In the genomic region with DNA sequence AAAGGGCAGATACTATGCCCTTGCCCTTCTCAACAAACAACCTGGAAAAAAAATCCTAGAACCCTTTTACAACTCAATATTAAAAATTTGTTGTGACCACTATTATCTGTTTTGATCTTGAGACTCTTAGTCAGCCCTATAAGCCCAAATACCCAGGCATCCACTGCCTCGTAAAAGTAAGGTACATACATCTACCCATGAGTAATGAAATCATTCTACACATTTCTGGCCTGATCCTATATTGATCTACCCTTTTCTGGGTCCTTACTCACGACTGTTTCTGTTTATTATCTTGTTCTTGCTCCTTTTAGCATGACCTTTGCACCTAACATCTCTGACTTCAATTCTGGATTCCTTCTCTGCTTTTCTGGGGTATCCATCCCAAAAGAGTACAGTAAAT, we compare ENCODE assay signal across 21 cellular contexts. TPM values are rescaled to one million over a fixed set of nuclear protein-coding genes. Genes with fewer than 3 reads are reported as not detected.
DNase-seq lines count a peak whose midpoint lies in the region; ATAC-seq, FAIRE-seq and TF ChIP-seq lines count a peak whose summit lies in the region.
"Had no signal": no experiment of that assay in that cellular context is flagged by ENCODE, and none has a peak within 500 bp of the region (broad histone marks: within the 10 kb centered on the region; RNA-seq: fewer than 3 reads in every experiment).

No MANE protein-coding gene starts in this region.

- no peak overlapping the region for H2AK5ac ChIP-seq in mesendoderm (ENCODE audit: low read length)

- POLR2A ChIA-PET in PC-9 (lab: Charles Lee; ENCODE audit: unreplicated experiment): no interaction called here

- H3K27ac Mint-ChIP-seq in T-helper 17 cell: no peak overlapping the region
- H3K27ac Mint-ChIP-seq: B cell; CD8-positive, alpha-beta T cell; HFFc6 had no signal

- peaks cover 30% of the 10 kb centered on the region for H3F3A ChIP-seq in PC-9 (ENCODE audit: insufficient read depth, low read depth)

- H3K27ac ChIP-seq in PC-9 (no peak overlapping the region), keratinocyte (ENCODE audit: control insufficient read depth, insufficient read depth, low read length) (no peak overlapping the region), mesendoderm (ENCODE audit: low read depth, low read length) (no peak overlapping the region)
- H3K27ac ChIP-seq: BLaER1 treated with 17β-estradiol and CSF1 and Interleukin-3, amounts not matched to agents 10 nM and 100 nM; GM23248 had no signal

- peak; percentile 44 for FAIRE-seq in keratinocyte (lab: Jason Lieb, UNC)
- FAIRE-seq: G401.6, GM12891, GM19239 had no signal

- H3K4me1 ChIP-seq in PC-9 (replicated peaks; ENCODE audit: insufficient read depth): peaks cover 50% of the 10 kb centered on the region
- H3K4me1 ChIP-seq in keratinocyte (ENCODE audit: control insufficient read depth, extremely low read depth, insufficient read depth, low read length): peaks cover 22% of the 10 kb centered on the region
- no peaks in the 10 kb centered on the region for H3K4me1 ChIP-seq in mesendoderm (ENCODE audit: control insufficient read depth, low read depth, low read length)

- dilution Hi-C loops in keratinocyte (cut with MboI; ENCODE audit: extremely low pct_ligation_motif_present, low sequenced_read_pairs): no loop called here

- no peak overlapping the region for H2BK5ac ChIP-seq in mesendoderm (ENCODE audit: low read length)

- no peaks in the 10 kb centered on the region for H3K4me1 Mint-ChIP-seq in T-helper 17 cell
- H3K4me1 Mint-ChIP-seq: B cell had no signal

- H3K23ac ChIP-seq in mesendoderm (ENCODE audit: low read length): no peak overlapping the region

- no peaks in the 10 kb centered on the region for H3K27me3 Mint-ChIP-seq in T-helper 17 cell

- H3K18ac ChIP-seq in mesendoderm (ENCODE audit: low read length): no peak overlapping the region

- H2BK120ac ChIP-seq in mesendoderm (ENCODE audit: low read depth, low read length): no peak overlapping the region

- H3K4me3 Mint-ChIP-seq in T-helper 17 cell: no peak overlapping the region
- H3K4me3 Mint-ChIP-seq: B cell; CD8-positive, alpha-beta T cell; HFFc6 had no signal

- no peak overlapping the region for H4K5ac ChIP-seq in mesendoderm (ENCODE audit: low read length)

- no peak for TF ChIP-seq CTCF in PC-9 (conservative IDR thresholded peaks at IDR 0.05)
- no peak for TF ChIP-seq CTCF in keratinocyte (optimal IDR thresholded peaks at IDR 0.05 in 1 of 3, IDR thresholded peaks at IDR 0.05 in 1 of 3, conservative IDR thresholded peaks at IDR 0.05 in 1 of 3; ENCODE audit: extremely low read depth in 1 of 3, insufficient read depth in 2 of 3, low read length in 3 of 3)

- H3K27me3 ChIP-seq in PC-9 (ENCODE audit: insufficient read depth, low read depth) (no peaks in the 10 kb centered on the region), keratinocyte (ENCODE audit: control insufficient read depth, extremely low read depth, insufficient read depth, low read length) (no peaks in the 10 kb centered on the region), mesendoderm (ENCODE audit: insufficient read depth, low read length, poor library complexity) (no peaks in the 10 kb centered on the region)
- H3K27me3 ChIP-seq: BLaER1 treated with 17β-estradiol and CSF1 and Interleukin-3, amounts not matched to agents 10 nM and 100 nM had no signal

- H3K79me1 ChIP-seq in mesendoderm (ENCODE audit: low read length): no peaks in the 10 kb centered on the region

- ATAC-seq in SK-N-SH treated with all-trans-retinoic acid at 6 μM for 48 hours (no peak), T-helper 17 cell (no peak), HG02610 (IDR thresholded peaks at IDR 0.05; ENCODE audit: unreplicated experiment) (no peak)
- ATAC-seq: CD8-positive, alpha-beta T cell had no signal

- H3K9me1 ChIP-seq in keratinocyte (ENCODE audit: control insufficient read depth, extremely low read depth, insufficient read depth, low read length): no peaks in the 10 kb centered on the region

- H2BK15ac ChIP-seq in mesendoderm (replicated peaks; ENCODE audit: low read depth): no peak overlapping the region

- no peak overlapping the region for H4K8ac ChIP-seq in mesendoderm (ENCODE audit: low read depth, low read length)

- H3K4me2 ChIP-seq in PC-9: 0 out of 2 replicates have a peak overlapping the region, but pooled peaks have one; percentile 2
- H3K4me2 ChIP-seq in keratinocyte (ENCODE audit: control insufficient read depth, extremely low read depth, insufficient read depth, low read depth, low read length): no peak overlapping the region
- no peak overlapping the region for H3K4me2 ChIP-seq in mesendoderm (ENCODE audit: low read length)
- H3K4me2 ChIP-seq: BLaER1 treated with 17β-estradiol and CSF1 and Interleukin-3, amounts not matched to agents 10 nM and 100 nM had no signal

- H3K9ac ChIP-seq in keratinocyte (ENCODE audit: control insufficient read depth, extremely low read depth, insufficient read depth, low read length) (no peak overlapping the region), mesendoderm (ENCODE audit: low read length) (no peak overlapping the region)
- H3K9ac ChIP-seq: BLaER1 treated with 17β-estradiol and CSF1 and Interleukin-3, amounts not matched to agents 10 nM and 100 nM; GM23248 had no signal

- H3K9me2 ChIP-seq in PC-9 (ENCODE audit: insufficient read depth): no peaks in the 10 kb centered on the region

- peak; percentile 39 for DNase-seq in ELR (ENCODE audit: low read depth)
- peak in 1 of 2 experiments; percentile 84 for DNase-seq in PC-9
- DNase-seq in keratinocyte (ENCODE audit: low read depth, low spot score): no peak
- no peak for DNase-seq in T-helper 17 cell
- no peak for DNase-seq in mesendoderm
- no peak for DNase-seq in activated naive CD4-positive, alpha-beta T cell treated with Interleukin-2 at 50 U/mL for 16 hours
- DNase-seq: 8988T; CD8-positive, alpha-beta T cell; COR-L47; DND-41; EL; GM23248; HFFc6 had no signal

- H3K9me3 ChIP-seq in PC-9 (ENCODE audit: insufficient read depth, low read depth): peaks cover 8% of the 10 kb centered on the region; the same call in 1 of the 2 replicates
- H3K9me3 ChIP-seq in keratinocyte (ENCODE audit: control insufficient read depth, low read depth, low read length): no peaks in the 10 kb centered on the region
- H3K9me3 ChIP-seq in T-helper 17 cell (ENCODE audit: control insufficient read depth, low read length, poor library complexity, severe bottlenecking): no peaks in the 10 kb centered on the region
- H3K9me3 ChIP-seq: BLaER1 treated with 17β-estradiol and CSF1 and Interleukin-3, amounts not matched to agents 10 nM and 100 nM had no signal

- H3K36me3 ChIP-seq in PC-9 (ENCODE audit: low read depth) (0 out of 2 replicates have a peak, but pooled peaks cover 4% of the 10 kb centered on the region), keratinocyte (ENCODE audit: control insufficient read depth in 2 of 2, extremely low read depth in 1 of 2, insufficient read depth in 2 of 2, low read length in 2 of 2) (no peaks in the 10 kb centered on the region), mesendoderm (ENCODE audit: control insufficient read depth, insufficient read depth, low read length) (no peaks in the 10 kb centered on the region)
- H3K36me3 ChIP-seq: BLaER1 treated with 17β-estradiol and CSF1 and Interleukin-3, amounts not matched to agents 10 nM and 100 nM had no signal

- CTCF ChIA-PET in PC-9 (lab: Charles Lee): no interaction called here

- H3K36me3 Mint-ChIP-seq in T-helper 17 cell (ENCODE audit: low read depth): no peaks in the 10 kb centered on the region
- H3K36me3 Mint-ChIP-seq: CD8-positive, alpha-beta T cell had no signal

- no peak overlapping the region for H3K4ac ChIP-seq in mesendoderm (ENCODE audit: low read depth, low read length)

- no TSS peak for BruUV-seq in PC-9 (replicated peaks; lab: Mats Ljungman, UMichigan)

- H3K79me2 ChIP-seq in PC-9 (ENCODE audit: low read depth): no peaks in the 10 kb centered on the region
- H3K79me2 ChIP-seq in keratinocyte (ENCODE audit: control insufficient read depth, insufficient read depth, low read length): no peaks in the 10 kb centered on the region
- H3K79me2 ChIP-seq in mesendoderm (ENCODE audit: control insufficient read depth, insufficient read depth, low read length): no peaks in the 10 kb centered on the region

- H3K4me3 ChIP-seq in PC-9: no peak overlapping the region
- no peak overlapping the region for H3K4me3 ChIP-seq in keratinocyte (ENCODE audit: control insufficient read depth in 2 of 3, extremely low read depth in 1 of 3, insufficient read depth in 2 of 3, low read depth in 1 of 3, low read length in 3 of 3)
- H3K4me3 ChIP-seq in mesendoderm (ENCODE audit: low read length): no peak overlapping the region
- H3K4me3 ChIP-seq: BLaER1 treated with 17β-estradiol and CSF1 and Interleukin-3, amounts not matched to agents 10 nM and 100 nM; GM23248 had no signal

- no peaks in the 10 kb centered on the region for H4K20me1 ChIP-seq in PC-9 (ENCODE audit: insufficient read depth)
- no peaks in the 10 kb centered on the region for H4K20me1 ChIP-seq in keratinocyte (ENCODE audit: control insufficient read depth, extremely low read depth, insufficient read depth, low read length)
- H4K20me1 ChIP-seq: BLaER1 treated with 17β-estradiol and CSF1 and Interleukin-3, amounts not matched to agents 10 nM and 100 nM had no signal

- intact Hi-C loops in PC-9 (cut with micrococcal nuclease; ENCODE audit: unreplicated experiment): loop anchor here (5.0 to 10.0 kb wide), 3 partner anchors 319 to 573 kb away; no protein-coding TSS in a partner anchor

- H3K56ac ChIP-seq in mesendoderm (ENCODE audit: low read length): no peak overlapping the region

- 0 out of 2 replicates have a peak overlapping the region, but pooled peaks have one; percentile 14 for H2AFZ ChIP-seq in PC-9
- H2AFZ ChIP-seq in keratinocyte (ENCODE audit: control insufficient read depth, low read length): no peak overlapping the region
- H2AFZ ChIP-seq: GM23248 had no signal

- no CpG with 5 or more reads among the region's 2 CpGs for WGBS in mesendoderm (ENCODE audit: extremely low coverage, insufficient coverage, low lambda C conversion rate)

TF ChIP-seq in SK-N-SH treated with all-trans-retinoic acid at 6 μM for 48 hours, 23 proteins besides CTCF, POLR2A, EP300 and RAD21 (continues in another document):
- no peak for TF ChIP-seq TCF4 (CRISPR knock-in tag; IDR thresholded peaks at IDR 0.05; ENCODE audit: borderline replicate concordance)
- TF ChIP-seq ESRRG (CRISPR knock-in tag; IDR thresholded peaks at IDR 0.05): no peak

RNA-seq across cellular contexts. Expression of a gene that starts 56.8 kb away (rescaled TPM):
- total RNA-seq in PC-9 (2021) (0.48 and 0.81 TPM in 2 replicates), T-helper 17 cell (not detected)
- polyA plus RNA-seq in keratinocyte: 0.08 to 0.10 TPM (median 0.08 TPM) in 3 replicates
- polyA plus RNA-seq in keratinocyte (2011; ENCODE audit: low read depth): 0.70 TPM
- polyA plus RNA-seq in keratinocyte (2011; cell fraction: cytosol; rRNA removed): 0.09 and 0.10 TPM in 2 replicates
- polyA plus RNA-seq in keratinocyte (2011; cell fraction: nucleus; rRNA removed): 0.25 and 0.43 TPM in 2 replicates
- 0.27 TPM in 1 of 2 replicates, not detected in the other for polyA plus RNA-seq in keratinocyte (2012; ENCODE audit: low replicate concordance)
- not detected in 3 replicates for polyA minus RNA-seq in keratinocyte
- polyA minus RNA-seq in keratinocyte (2011; cell fraction: cytosol; rRNA and poly(A)+ RNA removed): not detected
- polyA minus RNA-seq in keratinocyte (2011; cell fraction: nucleus; rRNA and poly(A)+ RNA removed): not detected in 2 replicates
- 2.3 TPM for polyA plus RNA-seq in mesendoderm (2013, experiment 1 of 2)
- 2.3 TPM for polyA plus RNA-seq in mesendoderm (2013, experiment 2 of 2)
- total RNA-seq: CD8-positive, alpha-beta T cell; HT-29 had no signal
